In genomic region chr3:160562952-160563351, GRCh38 we compare ENCODE assay signal across 10 cellular contexts. TPM values are rescaled to one million over a fixed set of nuclear protein-coding genes. Genes with fewer than 3 reads are reported as not detected.
DNase-seq lines count a peak whose midpoint lies in the region; ATAC-seq, FAIRE-seq and TF ChIP-seq lines count a peak whose summit lies in the region.
"Had no signal": no experiment of that assay in that cellular context is flagged by ENCODE, and none has a peak within 500 bp of the region (broad histone marks: within the 10 kb centered on the region; RNA-seq: fewer than 3 reads in every experiment).

No MANE protein-coding gene starts in this region.

- H2AFZ ChIP-seq in HepG2 (ENCODE audit: low read length): no peak overlapping the region

- H3K79me2 ChIP-seq in HepG2 (ENCODE audit: insufficient read depth, low read length): peaks cover 67% of the 10 kb centered on the region

- no peaks in the 10 kb centered on the region; a peak in 1 of 5 replicates for H3K27me3 ChIP-seq in HepG2 (ENCODE audit: control insufficient read depth in 1 of 2, insufficient read depth in 2 of 2, low read length in 2 of 2)
- H3K27me3 ChIP-seq in right lobe of liver: no peaks in the 10 kb centered on the region
- H3K27me3 ChIP-seq: left lung had no signal

- H3K9me3 Mint-ChIP-seq in activated T-helper 17 cell treated with anti-CD3 and anti-CD28 coated beads, Interleukin-2, amount 50 U/mL, for 72 hours: no peaks in the 10 kb centered on the region
- no peaks in the 10 kb centered on the region for H3K9me3 Mint-ChIP-seq in memory B cell

- POLR2A ChIA-PET in HepG2 (lab: Yijun Ruan, JAX): no interaction called here

- TF ChIP-seq EP300 in HepG2 (IDR thresholded peaks at IDR 0.05; ENCODE audit: low read depth in 2 of 2, low read length in 2 of 2) (no peak), HepG2 (CRISPR knock-in tag; IDR thresholded peaks at IDR 0.05; ENCODE audit: borderline replicate concordance) (no peak)

- peaks cover 28% of the 10 kb centered on the region for H4K20me1 ChIP-seq in HepG2 (ENCODE audit: insufficient read depth, low read length)

- CTCF ChIA-PET in HepG2 (lab: Yijun Ruan, JAX; ENCODE audit: low intra/inter-chr PET ratio, low total read pairs): no interaction called here

- no peak overlapping the region for H3K27ac ChIP-seq in HepG2 (ENCODE audit: extremely low read length, insufficient read depth, low read length)
- no peak overlapping the region for H3K27ac ChIP-seq in right lobe of liver

- no peak for FAIRE-seq in HepG2 (lab: Jason Lieb, UNC)
- FAIRE-seq: endometrium had no signal

- BruUV-seq in HepG2 (replicated peaks; lab: Mats Ljungman, UMichigan): no TSS peak

- intact Hi-C loops in HepG2 (cut with micrococcal nuclease; ENCODE audit: unreplicated experiment): loop anchor here (5.0 to 10.0 kb wide), 3 partner anchors 56 to 862 kb away; partner anchors contain the start of gene NMD3
- intact Hi-C loops in right lobe of liver (cut with DNase I): no loop called here

- H3K4me3 ChIP-seq in HepG2 (replicated peaks in 1 of 3; ENCODE audit: insufficient read depth in 1 of 3, low read depth in 2 of 3, low read length in 3 of 3): peak overlapping the region in 2 of 3 experiments; percentile 79 to 89; a peak in 2 of 6 replicates
- H3K4me3 ChIP-seq in right lobe of liver: no peak overlapping the region

- no peaks in the 10 kb centered on the region for H3K36me3 ChIP-seq in HepG2 (replicated peaks in 1 of 2; ENCODE audit: control insufficient read depth in 1 of 2, insufficient read depth in 2 of 2, low read length in 2 of 2)
- H3K36me3 ChIP-seq in right lobe of liver: no peaks in the 10 kb centered on the region
- H3K36me3 ChIP-seq: left lung had no signal

- peak overlapping the region; percentile 97 for H3K4me3 Mint-ChIP-seq in activated T-helper 17 cell treated with anti-CD3 and anti-CD28 coated beads, Interleukin-2, amount 50 U/mL, for 72 hours
- H3K4me3 Mint-ChIP-seq in memory B cell: peak overlapping the region; percentile 30

- H3K27me3 Mint-ChIP-seq in activated T-helper 17 cell treated with anti-CD3 and anti-CD28 coated beads, Interleukin-2, amount 50 U/mL, for 72 hours: no peaks in the 10 kb centered on the region
- H3K27me3 Mint-ChIP-seq in memory B cell: no peaks in the 10 kb centered on the region

- peaks cover 56% of the 10 kb centered on the region for H3K4me1 ChIP-seq in HepG2 (ENCODE audit: insufficient read depth, low read length)
- H3K4me1 ChIP-seq in right lobe of liver: peaks cover 0 to 43% (median 2%) of the 10 kb centered on the region in 4 donors

- TF ChIP-seq POLR2A in HepG2 (IDR thresholded peaks at IDR 0.05; ENCODE audit: insufficient read depth in 1 of 2, low read depth in 2 of 2, low read length in 2 of 2) (no peak), right lobe of liver (IDR thresholded peaks at IDR 0.05) (no peak)

- TF ChIP-seq CTCF in HepG2 (CRISPR knock-in tag; IDR thresholded peaks at IDR 0.05): no peak
- no peak for TF ChIP-seq CTCF in right lobe of liver (IDR thresholded peaks at IDR 0.05)

- H3K9me3 ChIP-seq in HepG2 (ENCODE audit: low read length) (no peaks in the 10 kb centered on the region), right lobe of liver (no peaks in the 10 kb centered on the region)
- H3K9me3 ChIP-seq: left lung had no signal

- H3K4me2 ChIP-seq in HepG2 (ENCODE audit: low read depth, low read length): peak overlapping the region; percentile 84

- no peak overlapping the region for H3K9ac ChIP-seq in HepG2 (ENCODE audit: insufficient read depth, low read depth, low read length)

- no peak for TF ChIP-seq RAD21 in HepG2 (CRISPR knock-in tag; IDR thresholded peaks at IDR 0.05)

- DNase-seq in HepG2 (ENCODE audit: low spot score) (no peak), right lobe of liver (no peak), memory B cell (ENCODE audit: low spot score in 2 of 2) (no peak), glomerular visceral epithelial cell (ENCODE audit: extremely low spot score) (no peak), NCI-H526 treated with DMSO at 0.1 percent for 48 hours (lab: John Stamatoyannopoulos, UW) (no peak), NCI-H446 treated with DMSO at 0.1 percent for 48 hours (lab: John Stamatoyannopoulos, UW) (no peak)
- DNase-seq: left lung had no signal

- peak overlapping the region; percentile 92 for H3K27ac Mint-ChIP-seq in activated T-helper 17 cell treated with anti-CD3 and anti-CD28 coated beads, Interleukin-2, amount 50 U/mL, for 72 hours
- H3K27ac Mint-ChIP-seq in memory B cell: peak overlapping the region; percentile 68

- H3K36me3 Mint-ChIP-seq in activated T-helper 17 cell treated with anti-CD3 and anti-CD28 coated beads, Interleukin-2, amount 50 U/mL, for 72 hours (ENCODE audit: low read depth): peaks cover 51% of the 10 kb centered on the region
- peaks cover 4% of the 10 kb centered on the region for H3K36me3 Mint-ChIP-seq in memory B cell

- ATAC-seq in HepG2 (no peak), right lobe of liver (no peak), memory B cell (ENCODE audit: low read depth) (no peak), HG03571 (IDR thresholded peaks at IDR 0.05; ENCODE audit: unreplicated experiment) (no peak)
- no peak for ATAC-seq in activated T-helper 17 cell treated with anti-CD3 and anti-CD28 coated beads, Interleukin-2, amount 50 U/mL, for 72 hours (replicated peaks)
- ATAC-seq: left lung had no signal

- in situ Hi-C loops in HepG2 (cut with HindIII; ENCODE audit: extremely low pct_ligation_motif_present, low pct_unique_long_range_greater_than_20kb): no loop called here

- WGBS in HepG2 (ENCODE audit: low lambda C conversion rate): 93% methylated on average over 3 of the region's 3 CpGs
- 97% methylated on average over 3 of the region's 3 CpGs for WGBS in right lobe of liver (ENCODE audit: insufficient coverage, low coverage, low lambda C conversion rate, missing lambda C conversion rate)

- peaks cover 40% of the 10 kb centered on the region for H3K4me1 Mint-ChIP-seq in activated T-helper 17 cell treated with anti-CD3 and anti-CD28 coated beads, Interleukin-2, amount 50 U/mL, for 72 hours
- H3K4me1 Mint-ChIP-seq in memory B cell: peaks cover 51% of the 10 kb centered on the region

TF ChIP-seq in HepG2, 621 proteins besides CTCF, POLR2A, EP300 and RAD21:
- TF ChIP-seq ZNF432 (CRISPR knock-in tag; IDR thresholded peaks at IDR 0.05; ENCODE audit: borderline replicate concordance): no peak
- peak; percentile 9 for TF ChIP-seq ASH2L (IDR thresholded peaks at IDR 0.05; ENCODE audit: insufficient read length, low read depth, low read length)

RNA-seq across cellular contexts. Expression of gene KPNA4, which starts 2.4 kb away (rescaled TPM):
- 27.9 and 32.6 TPM in 2 replicates for total RNA-seq in HepG2 (2016; rRNA removed; fragmentation: Illumina TruSeq; extraction: Trizol)
- 2.9 and 4.0 TPM in 2 replicates for total RNA-seq in HepG2 (2016; cell fraction: cytosol; rRNA removed; fragmentation: Illumina TruSeq; extraction: Trizol; ENCODE audit: low read depth)
- total RNA-seq in HepG2 (2016; cell fraction: insoluble cytoplasmic fraction; rRNA removed; fragmentation: Illumina TruSeq; extraction: Trizol): 25.8 and 31.2 TPM in 2 replicates
- total RNA-seq in HepG2 (2016; cell fraction: membrane; rRNA removed; fragmentation: Illumina TruSeq; extraction: Trizol): 15.4 and 18.5 TPM in 2 replicates
- total RNA-seq in HepG2 (2016; cell fraction: nucleus; rRNA removed; fragmentation: Illumina TruSeq; extraction: Trizol): 22.6 and 24.6 TPM in 2 replicates
- 9.9 and 11.0 TPM in 2 replicates for polyA plus RNA-seq in HepG2 (2011; rRNA removed)
- 4.7 and 7.9 TPM in 2 replicates for polyA plus RNA-seq in HepG2 (2011; cell fraction: cytosol; rRNA removed)
- polyA plus RNA-seq in HepG2 (2011; cell fraction: nucleus; rRNA removed): 5.3 and 5.9 TPM in 2 replicates
- polyA plus RNA-seq in HepG2 (2012): 11.8 and 13.0 TPM in 2 replicates
- 3.0 TPM in 2 replicates for polyA plus RNA-seq in HepG2 (2016; cell fraction: cytosol; fragmentation: Illumina TruSeq; extraction: Trizol; ENCODE audit: low read depth)
- polyA plus RNA-seq in HepG2 (2016; cell fraction: insoluble cytoplasmic fraction; fragmentation: Illumina TruSeq; extraction: Trizol; ENCODE audit: low read depth): 29.9 and 32.7 TPM in 2 replicates
- 8.2 and 9.0 TPM in 2 replicates for polyA plus RNA-seq in HepG2 (2016; cell fraction: membrane; fragmentation: Illumina TruSeq; extraction: Trizol; ENCODE audit: low read depth)
- polyA plus RNA-seq in HepG2 (2016; cell fraction: nucleus; fragmentation: Illumina TruSeq; extraction: Trizol; ENCODE audit: insufficient read depth, low read depth): 16.4 and 18.4 TPM in 2 replicates
- 17.2 and 46.0 TPM in 2 replicates for polyA minus RNA-seq in HepG2 (2011; rRNA and poly(A)+ RNA removed; ENCODE audit: low replicate concordance)
- polyA minus RNA-seq in HepG2 (2011; cell fraction: cytosol; rRNA and poly(A)+ RNA removed): 28.3 and 43.4 TPM in 2 replicates
- 47.9 and 54.8 TPM in 2 replicates for polyA minus RNA-seq in HepG2 (2011; cell fraction: nucleus; rRNA and poly(A)+ RNA removed)
- total RNA-seq in right lobe of liver: 10 to 100 TPM; 14.4 to 32.5 (median 18.9) TPM
- 10 to 100 TPM; 39.9 to 69.2 TPM for total RNA-seq in activated T-helper 17 cell treated with anti-CD3 and anti-CD28 coated beads, Interleukin-2, amount 50 U/mL, for 72 hours

Comparison
In these comparisons a context has a peak if more than half of its experiments do, and no peak if none do; other contexts are left out.
1. H3K4me3 ChIP-seq: peak in HepG2 (2 of 3); none in right lobe of liver (0 of 3).